Comparison of ENCODE assay signal across 9 cellular contexts in the genomic region with DNA sequence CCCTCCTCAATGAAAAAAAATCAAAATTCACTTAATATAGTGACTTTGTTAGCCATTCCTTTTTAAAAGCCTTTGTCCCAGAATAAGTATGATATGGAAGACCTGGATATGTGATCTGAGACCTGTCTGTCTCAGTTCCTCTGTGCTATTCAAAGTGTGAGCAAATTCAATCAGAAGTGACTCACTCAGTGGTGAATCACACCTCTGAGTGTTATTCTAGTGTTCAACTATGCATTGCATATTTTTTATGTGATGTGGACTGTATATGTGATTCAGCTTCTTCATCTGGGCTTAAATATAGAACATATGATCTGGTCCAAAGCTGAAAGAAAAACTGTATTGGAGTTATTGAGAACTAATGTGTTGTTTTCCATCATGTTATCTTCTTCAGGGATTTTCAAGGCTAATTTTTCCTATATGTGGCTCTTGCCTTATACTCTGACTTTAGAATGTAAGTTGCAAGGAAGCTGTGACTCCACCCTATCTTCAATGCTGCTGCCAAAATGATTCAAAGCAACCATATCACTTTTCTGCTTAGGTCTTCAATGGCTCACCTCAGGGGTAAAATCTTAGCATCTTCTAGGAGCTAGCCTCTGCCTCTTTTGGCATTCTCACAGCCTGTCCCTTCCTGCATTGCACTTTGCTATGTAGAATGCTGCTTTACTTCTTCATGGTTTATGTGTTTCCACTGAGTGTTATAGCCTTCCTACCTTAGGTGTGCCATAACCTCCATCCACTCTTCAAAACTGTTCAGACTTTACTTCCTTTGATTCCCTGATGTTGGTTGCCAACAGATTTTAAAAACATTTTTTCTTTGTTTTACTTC.
DNase-seq lines count a peak whose midpoint lies in the region; ATAC-seq and TF ChIP-seq lines count a peak whose summit lies in the region.
"Had no signal": no experiment of that assay in that cellular context is flagged by ENCODE, and none has a peak within 500 bp of the region (broad histone marks: within the 10 kb centered on the region; RNA-seq: fewer than 3 reads in every experiment).

No MANE protein-coding gene starts in this region.

- CTCF ChIA-PET in RWPE1 (lab: Yijun Ruan, JAX): interaction anchor here (0.6 to 3.7 kb wide), 7 partner anchors 11 to 307 kb away, joined by 3 to 33 read pairs (median 3); no protein-coding TSS in a partner anchor

- H3K79me2 ChIP-seq in ACC112 (ENCODE audit: control insufficient read depth, insufficient read depth, low read length, unreplicated experiment): no peaks in the 10 kb centered on the region

- H2AFZ ChIP-seq in ACC112 (ENCODE audit: low read length, unreplicated experiment): peak overlapping the region; percentile 20

- DNase-seq in RWPE1 (ENCODE audit: low spot score) (peak; percentile 75), glomerular endothelial cell (ENCODE audit: extremely low read depth, low read depth, low spot score) (peak; percentile 74), upper lobe of right lung (no peak), COR-L47 (lab: John Stamatoyannopoulos, UW) (no peak), suprapubic skin (ENCODE audit: low spot score in 2 of 2) (no peak)
- DNase-seq in stimulated activated CD4-positive, alpha-beta T cell treated with anti-CD3 and anti-CD28 coated beads, Interleukin-1b, Interleukin-23, amount 100 ng/mL, for 48 hours: no peak

- H3K9me3 ChIP-seq in upper lobe of right lung (no peaks in the 10 kb centered on the region), suprapubic skin (no peaks in the 10 kb centered on the region)
- H3K9me3 ChIP-seq: Caco-2 had no signal

- H3K27me3 ChIP-seq in ACC112 (ENCODE audit: insufficient read depth, low read length) (no peaks in the 10 kb centered on the region), upper lobe of right lung (peaks cover 3% of the 10 kb centered on the region), suprapubic skin (no peaks in the 10 kb centered on the region)

- H3K27ac ChIP-seq in ACC112 (ENCODE audit: low read depth, low read length) (peak overlapping the region; percentile 69), RWPE1 (no peak overlapping the region), upper lobe of right lung (no peak overlapping the region), suprapubic skin (no peak overlapping the region)

- TF ChIP-seq POLR2A in suprapubic skin (IDR thresholded peaks at IDR 0.05): no peak

- ATAC-seq in GM19452 (IDR thresholded peaks at IDR 0.05; ENCODE audit: unreplicated experiment) (peak; percentile 59), upper lobe of right lung (no peak)

- intact Hi-C loops in upper lobe of right lung (cut with DNase I): no loop called here

- TF ChIP-seq CTCF in RWPE1 (conservative IDR thresholded peaks at IDR 0.05; ENCODE audit: low read depth) (no peak), upper lobe of right lung (IDR thresholded peaks at IDR 0.05) (no peak), suprapubic skin (IDR thresholded peaks at IDR 0.05) (no peak)

- TF ChIP-seq EP300 in suprapubic skin (IDR thresholded peaks at IDR 0.05): no peak

- POLR2A ChIA-PET in RWPE1 (lab: Yijun Ruan, JAX; ENCODE audit: low non-redundant PET): no interaction called here

- H3K4me3 ChIP-seq in ACC112 (ENCODE audit: low read depth, low read length) (peak overlapping the region; percentile 42), upper lobe of right lung (no peak overlapping the region), suprapubic skin (no peak overlapping the region)

- H3K36me3 ChIP-seq in ACC112 (ENCODE audit: insufficient read depth, low read length) (no peaks in the 10 kb centered on the region), upper lobe of right lung (no peaks in the 10 kb centered on the region), suprapubic skin (no peaks in the 10 kb centered on the region)

- H3K4me1 ChIP-seq in ACC112 (ENCODE audit: control insufficient read depth, insufficient read depth, low read length, unreplicated experiment) (peaks cover 23% of the 10 kb centered on the region), upper lobe of right lung (peaks cover 3% of the 10 kb centered on the region), suprapubic skin (no peaks in the 10 kb centered on the region)
- H3K4me1 ChIP-seq: Caco-2 had no signal

Comparison
In these comparisons a context has a peak if more than half of its experiments do, and no peak if none do; other contexts are left out.
1. DNase-seq: peak in RWPE1 (single experiment) and glomerular endothelial cell (single experiment); none in upper lobe of right lung (single experiment), COR-L47 (single experiment), stimulated activated CD4-positive, alpha-beta T cell treated with anti-CD3 and anti-CD28 coated beads, Interleukin-1b, Interleukin-23, amount 100 ng/mL, for 48 hours (single experiment) and suprapubic skin (0 of 2).